In genomic region chr14:67487937-67488893, GRCh38 we compare ENCODE assay signal across 8 cellular contexts. TPM values are rescaled to one million over a fixed set of nuclear protein-coding genes. Genes with fewer than 3 reads are reported as not detected.
DNase-seq lines count a peak whose midpoint lies in the region; ATAC-seq, FAIRE-seq and TF ChIP-seq lines count a peak whose summit lies in the region.
"Had no signal": no experiment of that assay in that cellular context is flagged by ENCODE, and none has a peak within 500 bp of the region (broad histone marks: within the 10 kb centered on the region; RNA-seq: fewer than 3 reads in every experiment).

TSS of gene TMEM229B (minus strand) at chr14:67488721. CDS start at chr14:67473923, 14,798 bp downstream.

- TF ChIP-seq CTCF in bronchial epithelial cell (IDR thresholded peaks at IDR 0.05; ENCODE audit: insufficient read depth, low read length, severe bottlenecking) (no peak), tibial artery (IDR thresholded peaks at IDR 0.05) (no peak), lower leg skin (IDR thresholded peaks at IDR 0.05) (no peak)

- H3K4me3 Mint-ChIP-seq in natural killer cell treated with Interleukin-12 subunit alpha and Interleukin-12 subunit beta and Interleukin-15 and Interleukin-18, amount 100 ng/mL, for 72 hours, result peak within 1 kb of the TSS; percentile 89

- peaks cover 8% of the 10 kb centered on the region for H3K36me3 Mint-ChIP-seq in natural killer cell treated with Interleukin-12 subunit alpha and Interleukin-12 subunit beta and Interleukin-15 and Interleukin-18, amount 100 ng/mL, for 72 hours

- peak; percentile 95 for DNase-seq in GM19240 (ENCODE audit: insufficient read length, low spot score)
- DNase-seq in UCSD-AML1 (lab: John Stamatoyannopoulos, UW; ENCODE audit: unreplicated experiment), result peak; percentile 75
- DNase-seq in bronchial epithelial cell (ENCODE audit: low read depth), result no peak
- peak; percentile 90 for DNase-seq in natural killer cell treated with Interleukin-12 subunit alpha and Interleukin-12 subunit beta and Interleukin-15 and Interleukin-18, amount 100 ng/mL, for 72 hours (ENCODE audit: low spot score)
- DNase-seq in tibial artery, result no peak
- no peak for DNase-seq in lower leg skin (ENCODE audit: low spot score in 2 of 2)

- H3K27me3 Mint-ChIP-seq in natural killer cell treated with Interleukin-12 subunit alpha and Interleukin-12 subunit beta and Interleukin-15 and Interleukin-18, amount 100 ng/mL, for 72 hours, result no peaks in the 10 kb centered on the region

- H3K4me3 ChIP-seq in bronchial epithelial cell (ENCODE audit: low read depth, low read length), result no peak within 1 kb of the TSS
- peak within 1 kb of the TSS; percentile 19 to 30 for H3K4me3 ChIP-seq in tibial artery
- H3K4me3 ChIP-seq in lower leg skin (ENCODE audit: low read depth, poor library complexity, severe bottlenecking), result no peak within 1 kb of the TSS

- peak; percentile 58 for FAIRE-seq in bronchial epithelial cell (lab: Jason Lieb, UNC)
- FAIRE-seq: endothelial cell of umbilical vein had no signal

- H3K9me3 ChIP-seq in tibial artery, result peaks cover 0 to 6% (median 5%) of the 10 kb centered on the region in 3 donors

- H3K36me3 ChIP-seq in bronchial epithelial cell (ENCODE audit: control insufficient read depth, insufficient read depth, low read length) (no peaks in the 10 kb centered on the region), tibial artery (no peaks in the 10 kb centered on the region)

- ATAC-seq in HG03280 (IDR thresholded peaks at IDR 0.05; ENCODE audit: unreplicated experiment), result peak; percentile 94
- peak; percentile 97 to 99 for ATAC-seq in natural killer cell treated with Interleukin-12 subunit alpha and Interleukin-12 subunit beta and Interleukin-15 and Interleukin-18, amount 100 ng/mL, for 72 hours

- no peaks in the 10 kb centered on the region for H3K9me3 Mint-ChIP-seq in natural killer cell treated with Interleukin-12 subunit alpha and Interleukin-12 subunit beta and Interleukin-15 and Interleukin-18, amount 100 ng/mL, for 72 hours

- intact Hi-C loops in tibial artery (cut with DNase I; ENCODE audit: low total_unique reads), result no loop called here
- intact Hi-C loops in lower leg skin (cut with DNase I; ENCODE audit: low total_unique reads), result no loop called here

- TF ChIP-seq POLR2A in lower leg skin (IDR thresholded peaks at IDR 0.05), result no peak

- peaks cover 42 to 55% of the 10 kb centered on the region in 2 donors for H3K4me1 Mint-ChIP-seq in natural killer cell treated with Interleukin-12 subunit alpha and Interleukin-12 subunit beta and Interleukin-15 and Interleukin-18, amount 100 ng/mL, for 72 hours (ENCODE audit: low read depth in 2 of 2)

- H3K27ac Mint-ChIP-seq in natural killer cell treated with Interleukin-12 subunit alpha and Interleukin-12 subunit beta and Interleukin-15 and Interleukin-18, amount 100 ng/mL, for 72 hours, result peak within 1 kb of the TSS; percentile 93 to 100

- H3K4me1 ChIP-seq in tibial artery, result no peaks in the 10 kb centered on the region

- H3K27ac ChIP-seq in tibial artery, result no peak within 1 kb of the TSS

- 79 to 83% methylated on average over 13 of the region's 13 CpGs for WGBS in lower leg skin, 2 donors

- H3K27me3 ChIP-seq in bronchial epithelial cell (ENCODE audit: control insufficient read depth, insufficient read depth, low read length) (no peaks in the 10 kb centered on the region), tibial artery (no peaks in the 10 kb centered on the region)

RNA-seq across cellular contexts. Expression of gene TMEM229B, which starts in this region (rescaled TPM):
- 0.26 and 1.2 TPM in 2 replicates for total RNA-seq in bronchial epithelial cell
- 10 to 100 TPM in 1 of 2 donors, 1 to 10 TPM in 1; 7.1 to 14.7 TPM for total RNA-seq in natural killer cell treated with Interleukin-12 subunit alpha and Interleukin-12 subunit beta and Interleukin-15 and Interleukin-18, amount 100 ng/mL, for 72 hours
- total RNA-seq in lower leg skin, result 1 to 10 TPM in 3 of 4 donors, under 1 TPM in 1; 0.49 to 3.8 (median 2.5) TPM
- total RNA-seq: endothelial cell of umbilical vein had no signal

Comparison
In these comparisons a context has a peak if more than half of its experiments do, and no peak if none do; other contexts are left out.
1. DNase-seq: peak in GM19240 (single experiment), UCSD-AML1 (single experiment) and natural killer cell treated with Interleukin-12 subunit alpha and Interleukin-12 subunit beta and Interleukin-15 and Interleukin-18, amount 100 ng/mL, for 72 hours (single experiment); none in bronchial epithelial cell (single experiment), tibial artery (0 of 2) and lower leg skin (0 of 2).
2. H3K4me3 ChIP-seq: peak in tibial artery (2 of 2); none in bronchial epithelial cell (single experiment) and lower leg skin (single experiment).